ENCODE assay signal across 8 cellular contexts in the genomic region with DNA sequence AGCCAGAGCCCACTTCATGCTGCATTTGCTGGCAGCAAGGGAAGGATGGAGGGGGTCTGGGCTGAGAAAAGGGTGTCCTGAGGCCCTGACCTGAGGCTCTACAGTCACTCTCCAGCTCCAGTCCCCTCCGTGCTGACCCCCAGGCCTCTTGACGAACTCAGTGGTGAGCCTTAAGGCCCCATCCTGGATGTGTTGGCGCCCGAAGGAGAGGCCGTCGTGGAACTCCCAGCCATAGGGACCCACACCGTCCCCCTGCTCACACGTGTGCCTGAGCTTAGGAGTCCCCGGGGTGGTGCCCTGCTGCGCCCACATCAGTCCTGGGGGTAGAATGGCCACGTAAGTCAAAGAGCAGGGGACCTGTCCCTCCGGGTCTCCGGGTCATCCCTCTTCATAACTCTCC. TPM values are rescaled to one million over a fixed set of nuclear protein-coding genes. Genes with fewer than 3 reads are reported as not detected.
DNase-seq lines count a peak whose midpoint lies in the region; ATAC-seq and FAIRE-seq lines count a peak whose summit lies in the region.

No MANE protein-coding gene starts in this region.

- no peaks in the 10 kb centered on the region for H3K9me3 ChIP-seq in CD4-positive, alpha-beta memory T cell (ENCODE audit: control insufficient read depth in 1 of 2, low read length in 2 of 2)
- no peaks in the 10 kb centered on the region for H3K9me3 ChIP-seq in KOPT-K1 (ENCODE audit: insufficient read depth, low read length, poor library complexity, severe bottlenecking)
- no peaks in the 10 kb centered on the region for H3K9me3 ChIP-seq in duodenal mucosa (ENCODE audit: control insufficient read depth in 1 of 2, low read length in 2 of 2)

- no peak for DNase-seq in CD4-positive, alpha-beta memory T cell
- DNase-seq in naive thymus-derived CD8-positive, alpha-beta T cell, result no peak
- no peak for DNase-seq in NCI-H2107 treated with DMSO at 0.1 percent for 48 hours (lab: John Stamatoyannopoulos, UW; ENCODE audit: unreplicated experiment)
- DNase-seq in DMS153 (lab: John Stamatoyannopoulos, UW), result no peak
- no peak for DNase-seq in frontal cortex (ENCODE audit: low spot score in 2 of 2)

- no peak for ATAC-seq in naive thymus-derived CD8-positive, alpha-beta T cell
- ATAC-seq in GM21367 (IDR thresholded peaks at IDR 0.05; ENCODE audit: unreplicated experiment), result no peak

- H3K9me3 Mint-ChIP-seq in CD4-positive, alpha-beta memory T cell, result peaks cover 0 to 2% (median 0%) of the 10 kb centered on the region in 8 donors
- no peaks in the 10 kb centered on the region for H3K9me3 Mint-ChIP-seq in naive thymus-derived CD8-positive, alpha-beta T cell

- no peaks in the 10 kb centered on the region for H3K27me3 Mint-ChIP-seq in CD4-positive, alpha-beta memory T cell
- H3K27me3 Mint-ChIP-seq in naive thymus-derived CD8-positive, alpha-beta T cell, result no peaks in the 10 kb centered on the region

- CTCF ChIA-PET in CD4-positive, alpha-beta memory T cell (lab: Charles Lee; ENCODE audit: partially characterized antibody), result interaction anchor here (1.6 to 2.0 kb wide), 3 partner anchors 8 to 18 kb away, joined by 4 to 5 read pairs (median 4); a partner anchor contains a TSS

- peak overlapping the region; percentile 77 to 98 (median 92) for H3K4me3 Mint-ChIP-seq in CD4-positive, alpha-beta memory T cell
- H3K4me3 Mint-ChIP-seq in naive thymus-derived CD8-positive, alpha-beta T cell, result peak overlapping the region; percentile 76 to 98 (median 84)

- peak overlapping the region; percentile 90 for H3K27ac ChIP-seq in CD4-positive, alpha-beta memory T cell (ENCODE audit: low read depth, low read length)
- H3K27ac ChIP-seq in KOPT-K1 (ENCODE audit: low read depth, low read length, poor library complexity, severe bottlenecking), result peak overlapping the region; percentile 76
- peak overlapping the region; percentile 68 for H3K27ac ChIP-seq in duodenal mucosa (ENCODE audit: low read depth, low read length)

- no peaks in the 10 kb centered on the region for H3K27me3 ChIP-seq in CD4-positive, alpha-beta memory T cell (ENCODE audit: insufficient read depth, low read length)
- no peaks in the 10 kb centered on the region for H3K27me3 ChIP-seq in duodenal mucosa (ENCODE audit: control insufficient read depth in 1 of 2, insufficient read depth in 2 of 2, low read length in 2 of 2)

- FAIRE-seq in frontal cortex (lab: Jason Lieb, UNC), result no peak

- H3K36me3 Mint-ChIP-seq in CD4-positive, alpha-beta memory T cell, result peaks cover 6 to 16% of the 10 kb centered on the region in 2 donors
- H3K36me3 Mint-ChIP-seq in naive thymus-derived CD8-positive, alpha-beta T cell, result peaks cover 0 to 10% (median 0%) of the 10 kb centered on the region in 3 donors

- POLR2A ChIA-PET in CD4-positive, alpha-beta memory T cell (lab: Charles Lee; ENCODE audit: partially characterized antibody), result interaction anchor here (0.7 to 2.4 kb wide), 8 partner anchors 8 to 1230 kb away, joined by 3 to 26 read pairs (median 4); a partner anchor contains a TSS
- POLR2A ChIA-PET in naive thymus-derived CD8-positive, alpha-beta T cell (lab: Charles Lee), result interaction anchor here (1.0 to 4.6 kb wide), 8 partner anchors 8 to 286 kb away, joined by 3 to 31 read pairs (median 6); a partner anchor contains a TSS

- H3K4me3 ChIP-seq in CD4-positive, alpha-beta memory T cell (ENCODE audit: low read length in 2 of 2), result peak overlapping the region; percentile 52 to 88
- H3K4me3 ChIP-seq in duodenal mucosa (ENCODE audit: low read depth in 1 of 2, low read length in 2 of 2), result peak overlapping the region; percentile 88 to 91

- H3K27ac Mint-ChIP-seq in CD4-positive, alpha-beta memory T cell, result peak overlapping the region; percentile 74 to 99 (median 81)
- peak overlapping the region in 9 of 10 donors; percentile 19 to 99 (median 74) for H3K27ac Mint-ChIP-seq in naive thymus-derived CD8-positive, alpha-beta T cell

- peak overlapping the region; percentile 84 to 94 for H3K9ac ChIP-seq in duodenal mucosa (ENCODE audit: low read depth in 1 of 2, low read length in 2 of 2)

- H3K36me3 ChIP-seq in CD4-positive, alpha-beta memory T cell (ENCODE audit: insufficient read depth, low read length), result peaks cover 19% of the 10 kb centered on the region
- peaks cover 30% of the 10 kb centered on the region for H3K36me3 ChIP-seq in KOPT-K1 (ENCODE audit: insufficient read depth, low read length)
- peaks cover 11 to 25% of the 10 kb centered on the region in 2 donors for H3K36me3 ChIP-seq in duodenal mucosa (ENCODE audit: control insufficient read depth in 1 of 2, insufficient read depth in 2 of 2, low read length in 2 of 2)

- H3K4me1 ChIP-seq in CD4-positive, alpha-beta memory T cell (ENCODE audit: insufficient read depth, low read length), result peaks cover 26% of the 10 kb centered on the region
- H3K4me1 ChIP-seq in duodenal mucosa (ENCODE audit: control insufficient read depth in 1 of 2, insufficient read depth in 2 of 2, low read length in 2 of 2), result peaks cover 16 to 27% of the 10 kb centered on the region in 2 donors

- intact Hi-C loops in CD4-positive, alpha-beta memory T cell (cut with micrococcal nuclease), result no loop called here

- peaks cover 12 to 36% (median 26%) of the 10 kb centered on the region in 4 donors for H3K4me1 Mint-ChIP-seq in CD4-positive, alpha-beta memory T cell
- H3K4me1 Mint-ChIP-seq in naive thymus-derived CD8-positive, alpha-beta T cell, result peaks cover 12 to 36% (median 33%) of the 10 kb centered on the region in 4 donors

RNA-seq across cellular contexts. Expression of a gene that starts 0.8 kb away (rescaled TPM):
- total RNA-seq in CD4-positive, alpha-beta memory T cell, result 10 to 100 TPM; 92.3 to 94.1 TPM
- polyA plus RNA-seq in CD4-positive, alpha-beta memory T cell, result 10 to 100 TPM; 34.0 to 38.5 TPM
- total RNA-seq in naive thymus-derived CD8-positive, alpha-beta T cell, result 10 to 100 TPM; 77.0 to 78.6 TPM
- polyA plus RNA-seq in naive thymus-derived CD8-positive, alpha-beta T cell, result 10 to 100 TPM; 25.6 to 31.8 (median 29.8) TPM
- 26.9 TPM for total RNA-seq in frontal cortex

RNA-seq across cellular contexts. Expression of a gene that starts 6.2 kb away (rescaled TPM):
- total RNA-seq in CD4-positive, alpha-beta memory T cell, result 100 to 1,000 TPM; 108 to 109 TPM
- 10 to 100 TPM; 38.1 to 41.2 TPM for polyA plus RNA-seq in CD4-positive, alpha-beta memory T cell
- total RNA-seq in naive thymus-derived CD8-positive, alpha-beta T cell, result 100 to 1,000 TPM; 121 to 122 TPM
- 10 to 100 TPM; 32.4 to 38.3 (median 34.2) TPM for polyA plus RNA-seq in naive thymus-derived CD8-positive, alpha-beta T cell
- total RNA-seq in frontal cortex, result 24.9 TPM

RNA-seq across cellular contexts. Expression of a gene that starts 8.1 kb away (rescaled TPM):
- 10 to 100 TPM; 72.8 to 82.3 TPM for total RNA-seq in CD4-positive, alpha-beta memory T cell
- polyA plus RNA-seq in CD4-positive, alpha-beta memory T cell, result 100 to 1,000 TPM in 1 of 2 donors, 10 to 100 TPM in 1; 96.5 to 120 TPM
- 10 to 100 TPM; 72.0 to 81.4 TPM for total RNA-seq in naive thymus-derived CD8-positive, alpha-beta T cell
- 100 to 1,000 TPM; 148 to 171 (median 154) TPM for polyA plus RNA-seq in naive thymus-derived CD8-positive, alpha-beta T cell
- total RNA-seq in frontal cortex, result 14.3 TPM

RNA-seq across cellular contexts. Expression of a gene that starts 9.5 kb away (rescaled TPM):
- total RNA-seq in CD4-positive, alpha-beta memory T cell, result 10 to 100 TPM; 76.4 to 82.8 TPM
- polyA plus RNA-seq in CD4-positive, alpha-beta memory T cell, result 1 to 10 TPM; 4.6 to 7.7 TPM
- total RNA-seq in naive thymus-derived CD8-positive, alpha-beta T cell, result 10 to 100 TPM; 93.6 to 93.8 TPM
- 1 to 10 TPM; 8.1 to 9.4 (median 8.2) TPM for polyA plus RNA-seq in naive thymus-derived CD8-positive, alpha-beta T cell
- 9.8 TPM for total RNA-seq in frontal cortex

RNA-seq across cellular contexts. Expression of a gene that starts 18.4 kb away (rescaled TPM):
- 10 to 100 TPM; 63.9 to 67.6 TPM for total RNA-seq in CD4-positive, alpha-beta memory T cell
- polyA plus RNA-seq in CD4-positive, alpha-beta memory T cell, result 10 to 100 TPM in 1 of 2 donors, 1 to 10 TPM in 1; 3.6 to 10.2 TPM
- total RNA-seq in naive thymus-derived CD8-positive, alpha-beta T cell, result 10 to 100 TPM; 61.4 to 67.4 TPM
- 10 to 100 TPM in 2 of 3 donors, 1 to 10 TPM in 1; 7.8 to 15.5 (median 14.6) TPM for polyA plus RNA-seq in naive thymus-derived CD8-positive, alpha-beta T cell
- total RNA-seq in frontal cortex, result 33.0 TPM
